Comparison of ENCODE assay signal across 27 cellular contexts in the genomic region with DNA sequence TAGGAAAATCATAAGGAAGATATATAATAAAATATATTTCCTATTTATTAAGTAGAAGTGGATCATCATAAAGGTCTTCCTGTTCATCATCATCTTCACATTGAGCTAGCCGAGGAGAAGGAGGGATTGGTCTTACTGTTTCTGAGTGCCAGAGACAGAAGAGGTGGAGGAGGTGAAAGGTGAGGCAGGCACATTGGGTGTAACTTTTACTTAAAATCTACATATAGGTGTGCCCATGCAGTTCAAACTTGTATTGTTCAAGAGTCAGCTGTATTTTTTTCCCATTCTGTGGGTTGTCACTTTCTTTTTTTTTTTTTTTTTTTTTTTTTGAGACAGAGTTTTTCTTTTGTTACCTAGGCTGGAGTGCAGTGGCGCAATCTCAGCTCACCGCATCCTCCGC.
"Had no signal": no experiment of that assay in that cellular context is flagged by ENCODE, and none has a peak within 500 bp of the region (broad histone marks: within the 10 kb centered on the region; RNA-seq: fewer than 3 reads in every experiment).

No MANE protein-coding gene starts in this region.

- H3K27ac ChIP-seq: hepatocyte, left lung, lower lobe of right lung, neural progenitor cell, neutrophil, right atrium auricular region, right lobe of liver, tibial nerve, vagina had no signal

- H3K9ac ChIP-seq: neural progenitor cell had no signal

- H3K9me3 ChIP-seq: left lung, lower lobe of right lung, neutrophil, right atrium auricular region, right lobe of liver, tibial nerve, vagina had no signal

- H3K4me3 ChIP-seq: hepatocyte, left lung, lower lobe of right lung, neural progenitor cell, right atrium auricular region, right lobe of liver, smooth muscle cell, tibial nerve, vagina had no signal

- DNase-seq: kidney glomerular epithelial cell; left cardiac atrium; left lung; lower lobe of right lung; mammary epithelial cell; mesenchymal stem cell; naive thymus-derived CD8-positive, alpha-beta T cell; occipital lobe; right lobe of liver; stimulated activated CD4-positive, alpha-beta T cell treated with anti-CD3 and anti-CD28 coated beads, Interleukin-1b, Interleukin-23, amount 100 ng/mL, for 48 hours; stimulated activated CD4-positive, alpha-beta T cell treated with anti-CD3 and anti-CD28 coated beads, Interleukin-2, amount 100 ng/mL, for 48 hours; stimulated activated CD4-positive, alpha-beta T cell treated with anti-CD3 and anti-CD28 coated beads, Interleukin-4, amount 100 ng/mL, for 4 hours; stimulated activated CD8-positive, alpha-beta memory T cell treated with anti-CD3 and anti-CD28 coated beads, Interleukin-4, amount 100 ng/mL, for 48 hours; stimulated activated naive CD4-positive, alpha-beta T cell treated with Interleukin-2 at 50 U/mL for 16 hours; stimulated activated naive CD8-positive, alpha-beta T cell treated with anti-CD3 and anti-CD28 coated beads, Interleukin-15, amount 100 ng/mL, for 72 hours; substantia nigra had no signal

- H3K9me3 Mint-ChIP-seq: naive thymus-derived CD8-positive, alpha-beta T cell; nephron; neural progenitor cell; stimulated activated memory B cell treated with anti-CD40 and anti-IgM and Interleukin-4, amounts not matched to agents 10 μg/mL and 1 μg/mL and 100 μg/mL, for 72 hours; stimulated activated naive CD8-positive, alpha-beta T cell treated with anti-CD3 and anti-CD28 coated beads, Interleukin-15, amount 100 ng/mL, for 72 hours; type B pancreatic cell had no signal

- H3K4me2 ChIP-seq: hepatocyte, neural progenitor cell, smooth muscle cell had no signal

- ATAC-seq: left cardiac atrium; left lung; lower lobe of right lung; naive thymus-derived CD8-positive, alpha-beta T cell; right lobe of liver; stimulated activated memory B cell treated with anti-CD40 and anti-IgM and Interleukin-4, amounts not matched to agents 10 μg/mL and 1 μg/mL and 100 μg/mL, for 72 hours; stimulated activated naive CD8-positive, alpha-beta T cell treated with anti-CD3 and anti-CD28 coated beads, Interleukin-15, amount 100 ng/mL, for 72 hours had no signal

- H3K4me1 Mint-ChIP-seq: nephron, neural progenitor cell had no signal

- H3K27me3 Mint-ChIP-seq: naive thymus-derived CD8-positive, alpha-beta T cell; progenitor cell of endocrine pancreas; stimulated activated memory B cell treated with anti-CD40 and anti-IgM and Interleukin-4, amounts not matched to agents 10 μg/mL and 1 μg/mL and 100 μg/mL, for 72 hours; stimulated activated naive CD8-positive, alpha-beta T cell treated with anti-CD3 and anti-CD28 coated beads, Interleukin-15, amount 100 ng/mL, for 72 hours; type B pancreatic cell had no signal

- H3K36me3 ChIP-seq: neural progenitor cell, right atrium auricular region, vagina had no signal

- H2AFZ ChIP-seq: hepatocyte, neural progenitor cell had no signal

- H3K27ac Mint-ChIP-seq: nephron; neural progenitor cell; progenitor cell of endocrine pancreas; stimulated activated memory B cell treated with anti-CD40 and anti-IgM and Interleukin-4, amounts not matched to agents 10 μg/mL and 1 μg/mL and 100 μg/mL, for 72 hours; type B pancreatic cell had no signal

- H3K4me3 Mint-ChIP-seq: naive thymus-derived CD8-positive, alpha-beta T cell; nephron; neural progenitor cell; stimulated activated memory B cell treated with anti-CD40 and anti-IgM and Interleukin-4, amounts not matched to agents 10 μg/mL and 1 μg/mL and 100 μg/mL, for 72 hours; stimulated activated naive CD8-positive, alpha-beta T cell treated with anti-CD3 and anti-CD28 coated beads, Interleukin-15, amount 100 ng/mL, for 72 hours; type B pancreatic cell had no signal

- H3K27me3 ChIP-seq: hepatocyte, left lung, neural progenitor cell, neutrophil, right atrium auricular region, right lobe of liver, tibial nerve, vagina had no signal

- H3K4me1 ChIP-seq: left lung, lower lobe of right lung, neural progenitor cell, right atrium auricular region, right lobe of liver had no signal
